ENCODE assay signal across 9 cellular contexts in genomic region chr16:88468289-88469129, GRCh38. TPM values are rescaled to one million over a fixed set of nuclear protein-coding genes. Genes with fewer than 3 reads are reported as not detected.
DNase-seq lines count a peak whose midpoint lies in the region; ATAC-seq and TF ChIP-seq lines count a peak whose summit lies in the region.
"Had no signal": no experiment of that assay in that cellular context is flagged by ENCODE, and none has a peak within 500 bp of the region (broad histone marks: within the 10 kb centered on the region; RNA-seq: fewer than 3 reads in every experiment).

No MANE protein-coding gene starts in this region.

- H3K4me1 ChIP-seq in Karpas-422 (ENCODE audit: low read length) (no peaks in the 10 kb centered on the region; the same call in 1 of the 2 replicates), tibial nerve (peaks cover 0 to 11% (median 4%) of the 10 kb centered on the region in 4 donors)

- no peaks in the 10 kb centered on the region for H3K9me3 Mint-ChIP-seq in activated naive CD8-positive, alpha-beta T cell treated with anti-CD3 and anti-CD28 coated beads, Interleukin-2, amount 50 U/mL, for 24 hours
- H3K9me3 Mint-ChIP-seq in naive B cell, result no peaks in the 10 kb centered on the region

- H3K9ac ChIP-seq in Karpas-422 (ENCODE audit: low read length), result no peak overlapping the region

- H3K4me2 ChIP-seq in Karpas-422 (ENCODE audit: low read depth, low read length, poor library complexity, severe bottlenecking), result no peak overlapping the region

- H3K36me3 Mint-ChIP-seq in activated naive CD8-positive, alpha-beta T cell treated with anti-CD3 and anti-CD28 coated beads, Interleukin-2, amount 50 U/mL, for 24 hours (ENCODE audit: low read depth), result no peaks in the 10 kb centered on the region
- H3K36me3 Mint-ChIP-seq in naive B cell, result no peaks in the 10 kb centered on the region

- H3K79me2 ChIP-seq in Karpas-422 (ENCODE audit: low read length), result no peaks in the 10 kb centered on the region

- no peaks in the 10 kb centered on the region for H4K20me1 ChIP-seq in Karpas-422 (ENCODE audit: insufficient read depth, low read depth, low read length)

- no peak overlapping the region for H3K4me3 Mint-ChIP-seq in activated naive CD8-positive, alpha-beta T cell treated with anti-CD3 and anti-CD28 coated beads, Interleukin-2, amount 50 U/mL, for 24 hours
- no peak overlapping the region for H3K4me3 Mint-ChIP-seq in naive B cell

- H3K27ac ChIP-seq in Karpas-422 (ENCODE audit: low read length) (no peak overlapping the region), tibial nerve (no peak overlapping the region)

- H3K4me1 Mint-ChIP-seq in activated naive CD8-positive, alpha-beta T cell treated with anti-CD3 and anti-CD28 coated beads, Interleukin-2, amount 50 U/mL, for 24 hours, result peaks cover 67% of the 10 kb centered on the region
- H3K4me1 Mint-ChIP-seq in naive B cell, result peaks cover 20 to 40% (median 36%) of the 10 kb centered on the region in 3 donors

- no peak for TF ChIP-seq EP300 in tibial nerve (IDR thresholded peaks at IDR 0.05)

- H3K9me2 ChIP-seq in Karpas-422 (replicated peaks; ENCODE audit: insufficient read depth, low read length), result no peaks in the 10 kb centered on the region

- TF ChIP-seq CTCF in tibial nerve (IDR thresholded peaks at IDR 0.05), result no peak

- H3K4me3 ChIP-seq in Karpas-422 (ENCODE audit: low read length) (no peak overlapping the region), tibial nerve (no peak overlapping the region)
- H3K4me3 ChIP-seq: lung had no signal

- no peaks in the 10 kb centered on the region for H3K27me3 Mint-ChIP-seq in activated naive CD8-positive, alpha-beta T cell treated with anti-CD3 and anti-CD28 coated beads, Interleukin-2, amount 50 U/mL, for 24 hours
- H3K27me3 Mint-ChIP-seq in naive B cell, result no peaks in the 10 kb centered on the region

- no peak for TF ChIP-seq POLR2A in tibial nerve (IDR thresholded peaks at IDR 0.05)

- DNase-seq in Daoy (ENCODE audit: low read depth) (peak; percentile 62), Karpas-422 (peak; percentile 80), naive B cell (no peak), DMS114 treated with DMSO at 0.1 percent for 48 hours (lab: John Stamatoyannopoulos, UW; ENCODE audit: unreplicated experiment) (no peak), tibial nerve (ENCODE audit: low spot score in 2 of 2) (no peak), NCI-H774 (lab: John Stamatoyannopoulos, UW) (no peak), ureter (ENCODE audit: low spot score) (no peak)
- DNase-seq in activated naive CD8-positive, alpha-beta T cell treated with anti-CD3 and anti-CD28 coated beads, Interleukin-2, amount 50 U/mL, for 24 hours, result no peak

- H3K36me3 ChIP-seq in Karpas-422 (ENCODE audit: insufficient read depth, low read length) (no peaks in the 10 kb centered on the region), tibial nerve (no peaks in the 10 kb centered on the region)

- H3K27me3 ChIP-seq in Karpas-422 (ENCODE audit: low read length), result no peaks in the 10 kb centered on the region
- no peaks in the 10 kb centered on the region for H3K27me3 ChIP-seq in tibial nerve

- no peak overlapping the region for H3K27ac Mint-ChIP-seq in activated naive CD8-positive, alpha-beta T cell treated with anti-CD3 and anti-CD28 coated beads, Interleukin-2, amount 50 U/mL, for 24 hours
- no peak overlapping the region for H3K27ac Mint-ChIP-seq in naive B cell

- WGBS in tibial nerve, 2 donors, result 42 to 51% methylated on average over 15 of the region's 18 CpGs

- no peak overlapping the region for H2AFZ ChIP-seq in Karpas-422 (ENCODE audit: low read length)

- ATAC-seq in activated naive CD8-positive, alpha-beta T cell treated with anti-CD3 and anti-CD28 coated beads, Interleukin-2, amount 50 U/mL, for 24 hours, result peak; percentile 38
- peak; percentile 23 to 36 for ATAC-seq in naive B cell (ENCODE audit: low read depth in 2 of 2)

- no peaks in the 10 kb centered on the region for H3K9me3 ChIP-seq in Karpas-422 (ENCODE audit: low read length)
- no peaks in the 10 kb centered on the region for H3K9me3 ChIP-seq in tibial nerve

RNA-seq across cellular contexts. Expression of gene ZFPM1, which starts 15.4 kb away (rescaled TPM):
- 0.30 and 0.40 TPM in 2 replicates for total RNA-seq in Daoy (2014; rRNA removed; shearing (Covaris generic))
- total RNA-seq in Karpas-422 (2014; rRNA removed; shearing (Covaris generic); ENCODE audit: low replicate concordance), result 0.36 and 0.75 TPM in 2 replicates
- under 1 TPM; 0.09 to 0.46 (median 0.28) TPM for polyA plus RNA-seq in naive B cell (ENCODE audit: low read depth in 6 of 6)
- total RNA-seq in tibial nerve (1 to 10 TPM in 1 of 4 donors, under 1 TPM in 3; 0.44 to 1.2 (median 0.71) TPM), ureter (13.7 TPM)

Comparison
In these comparisons a context has a peak if more than half of its experiments do, and no peak if none do; other contexts are left out.
1. DNase-seq: peak in Daoy (single experiment) and Karpas-422 (single experiment); none in activated naive CD8-positive, alpha-beta T cell treated with anti-CD3 and anti-CD28 coated beads, Interleukin-2, amount 50 U/mL, for 24 hours (single experiment), naive B cell (single experiment), DMS114 treated with DMSO at 0.1 percent for 48 hours (single experiment), tibial nerve (0 of 2), NCI-H774 (single experiment) and ureter (single experiment).